ENCODE assay signal across 7 cellular contexts in the genomic region with DNA sequence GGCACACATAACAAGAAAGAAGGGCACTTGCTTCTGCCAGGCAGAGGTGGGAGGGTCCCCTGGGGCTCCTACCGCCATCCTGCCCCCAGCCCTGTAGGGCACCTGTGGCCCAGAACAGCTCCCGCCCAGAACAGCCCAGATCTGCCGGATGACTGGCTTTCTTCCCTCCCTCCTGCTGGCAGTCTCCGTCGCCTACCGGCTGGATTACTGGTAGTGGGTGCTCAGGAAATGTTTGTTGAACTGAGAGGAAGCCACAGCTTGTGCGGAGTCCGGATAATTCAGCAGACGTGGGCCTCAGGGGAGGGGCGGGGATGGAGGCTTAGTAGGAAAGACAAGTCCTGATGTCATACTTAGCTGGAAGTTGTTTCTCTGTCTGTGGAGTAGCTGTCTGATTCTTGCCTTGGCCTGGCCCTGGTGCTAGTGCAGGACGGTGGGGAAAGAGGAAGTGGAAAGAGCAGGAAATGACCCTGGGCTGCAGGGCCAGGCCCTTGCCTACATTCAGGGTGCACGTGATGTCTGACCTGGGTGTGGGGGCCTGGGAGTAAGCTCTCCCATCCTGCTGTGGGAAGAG. TPM values are rescaled to one million over a fixed set of nuclear protein-coding genes. Genes with fewer than 3 reads are reported as not detected.
DNase-seq lines count a peak whose midpoint lies in the region; ATAC-seq and TF ChIP-seq lines count a peak whose summit lies in the region.
"Had no signal": no experiment of that assay in that cellular context is flagged by ENCODE, and none has a peak within 500 bp of the region (broad histone marks: within the 10 kb centered on the region; RNA-seq: fewer than 3 reads in every experiment).

No MANE protein-coding gene starts in this region.

- peaks cover 36 to 100% (median 81%) of the 10 kb centered on the region in 9 donors for H3K4me1 ChIP-seq in heart right ventricle

- DNase-seq in D341Med (ENCODE audit: low spot score) = peak; percentile 74
- DNase-seq in SKM-1 (lab: John Stamatoyannopoulos, UW; ENCODE audit: unreplicated experiment) = peak; percentile 89
- DNase-seq in heart right ventricle = peak; percentile 65 to 85
- DNase-seq in substantia nigra (lab: John Stamatoyannopoulos, UW) = peak in 27 of 49 donors; percentile 16 to 74 (median 52)
- no peak for DNase-seq in COR-L47 (lab: John Stamatoyannopoulos, UW)

- H3K27ac ChIP-seq in heart right ventricle (peak overlapping the region; percentile 19 to 99 (median 83)), substantia nigra (ENCODE audit: low read depth, low read length, poor library complexity, severe bottlenecking) (peak overlapping the region; percentile 68)

- H3K27me3 ChIP-seq in heart right ventricle = no peaks in the 10 kb centered on the region

- H3K4me3 ChIP-seq in heart right ventricle = peak overlapping the region in 5 of 10 donors; percentile 5 to 32 (median 20)

- 24 to 41% methylated on average over 10 to 12 of the region's 12 CpGs for WGBS in heart right ventricle, 2 donors

- H3K9me3 ChIP-seq in heart right ventricle = no peaks in the 10 kb centered on the region

- TF ChIP-seq CTCF in heart right ventricle (IDR thresholded peaks at IDR 0.05) = no peak

- H3K36me3 ChIP-seq in heart right ventricle = peaks cover 0 to 29% (median 0%) of the 10 kb centered on the region in 9 donors

- intact Hi-C loops in heart right ventricle (cut with DNase I) = no loop called here

- ATAC-seq in heart right ventricle (peak; percentile 6 to 72 (median 42)), HG03432 (IDR thresholded peaks at IDR 0.05; ENCODE audit: unreplicated experiment) (no peak)
- ATAC-seq: HCT116 had no signal

RNA-seq across cellular contexts. Expression of a gene that starts 6.7 kb away (rescaled TPM):
- 100 to 1,000 TPM; 113 to 190 (median 151) TPM for total RNA-seq in heart right ventricle
- 10 to 100 TPM; 13.0 to 97.4 TPM for polyA plus RNA-seq in heart right ventricle

RNA-seq across cellular contexts. Expression of a gene that starts 10.5 kb away (rescaled TPM):
- 10 to 100 TPM; 32.5 to 63.9 (median 40.9) TPM for total RNA-seq in heart right ventricle
- polyA plus RNA-seq in heart right ventricle = 10 to 100 TPM; 19.8 to 56.1 TPM

RNA-seq across cellular contexts. Expression of a gene that starts 16.8 kb away (rescaled TPM):
- not detected for total RNA-seq in heart right ventricle
- polyA plus RNA-seq in heart right ventricle = not detected

RNA-seq across cellular contexts. Expression of a gene that starts 24.0 kb away (rescaled TPM):
- 1 to 10 TPM in 2 of 10 donors, under 1 TPM in 8; 0.08 to 1.3 (median 0.71) TPM for total RNA-seq in heart right ventricle
- polyA plus RNA-seq in heart right ventricle = 1 to 10 TPM in 1 of 2 donors, under 1 TPM in 1; 0.16 to 2.7 TPM

RNA-seq across cellular contexts. Expression of a gene that starts 26.3 kb away (rescaled TPM):
- 10 to 100 TPM in 2 of 10 donors, 1 to 10 TPM in 8; 1.2 to 24.4 (median 4.9) TPM for total RNA-seq in heart right ventricle
- 10 to 100 TPM in 1 of 2 donors, 1 to 10 TPM in 1; 4.2 to 14.6 TPM for polyA plus RNA-seq in heart right ventricle
